14 cellular contexts compared by ENCODE assay signal in the genomic region with DNA sequence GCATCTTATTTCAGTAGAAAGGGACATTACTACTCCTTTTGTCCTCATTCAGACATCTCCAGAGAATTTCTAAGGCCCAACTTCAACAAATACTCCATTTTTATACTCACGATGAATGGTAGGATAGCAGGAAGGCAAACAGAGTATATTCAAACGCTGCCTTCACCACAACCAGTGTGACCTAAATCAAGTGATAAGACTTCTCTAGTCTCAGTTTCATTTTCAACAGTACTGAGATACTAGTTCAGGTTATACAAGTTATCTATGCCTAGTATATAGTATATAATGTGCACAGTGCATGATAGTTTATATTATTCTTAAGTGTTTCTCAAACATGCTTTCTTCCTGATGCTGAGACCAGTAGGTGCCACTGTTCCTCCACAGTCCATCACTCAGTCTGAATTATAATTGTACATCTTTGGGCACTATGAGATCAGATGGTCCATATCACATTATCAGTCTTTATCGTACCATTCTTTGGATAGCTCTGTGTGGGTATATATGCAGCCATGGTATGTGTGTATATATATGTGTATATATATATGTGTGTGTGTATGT.
DNase-seq lines count a peak whose midpoint lies in the region; ATAC-seq and TF ChIP-seq lines count a peak whose summit lies in the region.
"Had no signal": no experiment of that assay in that cellular context is flagged by ENCODE, and none has a peak within 500 bp of the region (broad histone marks: within the 10 kb centered on the region; RNA-seq: fewer than 3 reads in every experiment).

No MANE protein-coding gene starts in this region.

- peaks cover 4% of the 10 kb centered on the region for H3K36me3 Mint-ChIP-seq in neural crest cell (ENCODE audit: low read depth)
- H3K36me3 Mint-ChIP-seq in activated naive CD4-positive, alpha-beta T cell treated with anti-CD3 and anti-CD28 coated beads, Interleukin-2, amount 50 U/mL, for 72 hours: no peaks in the 10 kb centered on the region
- H3K36me3 Mint-ChIP-seq in activated T-helper 2 cell treated with anti-CD3 and anti-CD28 coated beads, Interferon-gamma antibody, Interleukin-2, Interleukin-4, amounts not matched to agents 10 μg/mL and 5 μg/mL and 100 μg/mL, durations not matched to agents 14 hours and 24 hours and 36 hours (ENCODE audit: low read depth): no peaks in the 10 kb centered on the region

- TF ChIP-seq EP300 in Ishikawa (IDR thresholded peaks at IDR 0.05; ENCODE audit: borderline replicate concordance): no peak

- H3K27ac ChIP-seq in brain microvascular endothelial cell: no peak overlapping the region
- H3K27ac ChIP-seq: right atrium auricular region, WERI-Rb-1 had no signal

- ATAC-seq in GM21515 (IDR thresholded peaks at IDR 0.05; ENCODE audit: unreplicated experiment): peak; percentile 49
- ATAC-seq in activated naive CD4-positive, alpha-beta T cell treated with anti-CD3 and anti-CD28 coated beads, Interleukin-2, amount 50 U/mL, for 72 hours: no peak
- no peak for ATAC-seq in HG03025 (IDR thresholded peaks at IDR 0.05; ENCODE audit: low FRiP score, unreplicated experiment)
- no peak for ATAC-seq in HG02870 (IDR thresholded peaks at IDR 0.05; ENCODE audit: unreplicated experiment)

- TF ChIP-seq RAD21 in Ishikawa (IDR thresholded peaks at IDR 0.05; ENCODE audit: low read depth): peak; percentile 53

- peaks cover 51% of the 10 kb centered on the region for H3K4me1 Mint-ChIP-seq in neural crest cell
- H3K4me1 Mint-ChIP-seq in activated T-helper 2 cell treated with anti-CD3 and anti-CD28 coated beads, Interferon-gamma antibody, Interleukin-2, Interleukin-4, amounts not matched to agents 10 μg/mL and 5 μg/mL and 100 μg/mL, durations not matched to agents 14 hours and 24 hours and 36 hours (ENCODE audit: low read depth): peaks cover 5% of the 10 kb centered on the region

- H3K9me3 Mint-ChIP-seq in neural crest cell: no peaks in the 10 kb centered on the region
- H3K9me3 Mint-ChIP-seq in activated naive CD4-positive, alpha-beta T cell treated with anti-CD3 and anti-CD28 coated beads, Interleukin-2, amount 50 U/mL, for 72 hours: no peaks in the 10 kb centered on the region
- H3K9me3 Mint-ChIP-seq in activated T-helper 2 cell treated with anti-CD3 and anti-CD28 coated beads, Interferon-gamma antibody, Interleukin-2, Interleukin-4, amounts not matched to agents 10 μg/mL and 5 μg/mL and 100 μg/mL, durations not matched to agents 14 hours and 24 hours and 36 hours: no peaks in the 10 kb centered on the region

- intact Hi-C loops in activated T-helper 2 cell treated with anti-CD3 and anti-CD28 coated beads, Interferon-gamma antibody, Interleukin-2, Interleukin-4, amounts not matched to agents 10 μg/mL and 5 μg/mL and 100 μg/mL, durations not matched to agents 14 hours and 24 hours and 36 hours (cut with micrococcal nuclease): no loop called here

- H3K36me3 ChIP-seq in brain microvascular endothelial cell (replicated peaks): no peaks in the 10 kb centered on the region
- H3K36me3 ChIP-seq: right atrium auricular region, WERI-Rb-1 had no signal

- H3K27ac Mint-ChIP-seq in neural crest cell (ENCODE audit: unreplicated experiment): peak overlapping the region; percentile 2
- no peak overlapping the region for H3K27ac Mint-ChIP-seq in activated naive CD4-positive, alpha-beta T cell treated with anti-CD3 and anti-CD28 coated beads, Interleukin-2, amount 50 U/mL, for 72 hours
- no peak overlapping the region for H3K27ac Mint-ChIP-seq in activated T-helper 2 cell treated with anti-CD3 and anti-CD28 coated beads, Interferon-gamma antibody, Interleukin-2, Interleukin-4, amounts not matched to agents 10 μg/mL and 5 μg/mL and 100 μg/mL, durations not matched to agents 14 hours and 24 hours and 36 hours

- H3K27me3 Mint-ChIP-seq in neural crest cell (ENCODE audit: low read depth): no peaks in the 10 kb centered on the region
- H3K27me3 Mint-ChIP-seq in activated T-helper 2 cell treated with anti-CD3 and anti-CD28 coated beads, Interferon-gamma antibody, Interleukin-2, Interleukin-4, amounts not matched to agents 10 μg/mL and 5 μg/mL and 100 μg/mL, durations not matched to agents 14 hours and 24 hours and 36 hours (ENCODE audit: low read depth): peaks cover 2% of the 10 kb centered on the region

- in situ Hi-C loops in brain microvascular endothelial cell (cut with HindIII; ENCODE audit: low pct_ligation_motif_present, low sequenced_read_pairs): no loop called here

- peak; percentile 46 for TF ChIP-seq CTCF in brain microvascular endothelial cell (IDR thresholded peaks at IDR 0.05; ENCODE audit: low read depth, low read length, missing control alignments)
- TF ChIP-seq CTCF in neural crest cell (conservative IDR thresholded peaks at IDR 0.05): peak; percentile 30

- H3K4me3 Mint-ChIP-seq in neural crest cell: no peak overlapping the region
- no peak overlapping the region for H3K4me3 Mint-ChIP-seq in activated T-helper 2 cell treated with anti-CD3 and anti-CD28 coated beads, Interferon-gamma antibody, Interleukin-2, Interleukin-4, amounts not matched to agents 10 μg/mL and 5 μg/mL and 100 μg/mL, durations not matched to agents 14 hours and 24 hours and 36 hours (ENCODE audit: low read depth)

- H3K4me3 ChIP-seq in brain microvascular endothelial cell (ENCODE audit: low read depth, low read length): no peak overlapping the region
- H3K4me3 ChIP-seq: right atrium auricular region had no signal

- DNase-seq in brain microvascular endothelial cell (no peak), neural crest cell (ENCODE audit: low read depth, low spot score) (no peak)
- DNase-seq in activated naive CD4-positive, alpha-beta T cell treated with anti-CD3 and anti-CD28 coated beads, Interleukin-2, amount 50 U/mL, for 72 hours (ENCODE audit: low spot score in 2 of 2): no peak
- no peak for DNase-seq in activated T-helper 2 cell treated with anti-CD3 and anti-CD28 coated beads, Interferon-gamma antibody, Interleukin-2, Interleukin-4, amounts not matched to agents 10 μg/mL and 5 μg/mL and 100 μg/mL, durations not matched to agents 14 hours and 24 hours and 36 hours (ENCODE audit: low spot score)
- DNase-seq: cerebellar nuclear complex, GOT3, mesenchymal stem cell, NCI-H1694 treated with DMSO at 0.1 percent for 48 hours, WERI-Rb-1 had no signal

- no peaks in the 10 kb centered on the region for H3K27me3 ChIP-seq in brain microvascular endothelial cell (replicated peaks)
- H3K27me3 ChIP-seq: right atrium auricular region had no signal

TF ChIP-seq in Ishikawa, 13 proteins besides CTCF, POLR2A, EP300 and RAD21:
- TF ChIP-seq TAF1 (IDR thresholded peaks at IDR 0.05; ENCODE audit: low read depth): no peak
- TF ChIP-seq NFIC (IDR thresholded peaks at IDR 0.05): no peak
- TF ChIP-seq ZBTB7A (IDR thresholded peaks at IDR 0.05; ENCODE audit: low read depth): no peak
- TF ChIP-seq FOXM1 (IDR thresholded peaks at IDR 0.05; ENCODE audit: borderline replicate concordance, low read depth): no peak
- no peak for TF ChIP-seq CEBPB (IDR thresholded peaks at IDR 0.05)
- TF ChIP-seq, protein P1, sequence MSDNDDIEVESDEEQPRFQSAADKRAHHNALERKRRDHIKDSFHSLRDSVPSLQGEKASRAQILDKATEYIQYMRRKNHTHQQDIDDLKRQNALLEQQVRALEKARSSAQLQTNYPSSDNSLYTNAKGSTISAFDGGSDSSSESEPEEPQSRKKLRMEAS (IDR thresholded peaks at IDR 0.05): no peak
- no peak for TF ChIP-seq TEAD4 (IDR thresholded peaks at IDR 0.05)
- no peak for TF ChIP-seq CREB1 (IDR thresholded peaks at IDR 0.05; ENCODE audit: low read depth)
- TF ChIP-seq, protein P2, sequence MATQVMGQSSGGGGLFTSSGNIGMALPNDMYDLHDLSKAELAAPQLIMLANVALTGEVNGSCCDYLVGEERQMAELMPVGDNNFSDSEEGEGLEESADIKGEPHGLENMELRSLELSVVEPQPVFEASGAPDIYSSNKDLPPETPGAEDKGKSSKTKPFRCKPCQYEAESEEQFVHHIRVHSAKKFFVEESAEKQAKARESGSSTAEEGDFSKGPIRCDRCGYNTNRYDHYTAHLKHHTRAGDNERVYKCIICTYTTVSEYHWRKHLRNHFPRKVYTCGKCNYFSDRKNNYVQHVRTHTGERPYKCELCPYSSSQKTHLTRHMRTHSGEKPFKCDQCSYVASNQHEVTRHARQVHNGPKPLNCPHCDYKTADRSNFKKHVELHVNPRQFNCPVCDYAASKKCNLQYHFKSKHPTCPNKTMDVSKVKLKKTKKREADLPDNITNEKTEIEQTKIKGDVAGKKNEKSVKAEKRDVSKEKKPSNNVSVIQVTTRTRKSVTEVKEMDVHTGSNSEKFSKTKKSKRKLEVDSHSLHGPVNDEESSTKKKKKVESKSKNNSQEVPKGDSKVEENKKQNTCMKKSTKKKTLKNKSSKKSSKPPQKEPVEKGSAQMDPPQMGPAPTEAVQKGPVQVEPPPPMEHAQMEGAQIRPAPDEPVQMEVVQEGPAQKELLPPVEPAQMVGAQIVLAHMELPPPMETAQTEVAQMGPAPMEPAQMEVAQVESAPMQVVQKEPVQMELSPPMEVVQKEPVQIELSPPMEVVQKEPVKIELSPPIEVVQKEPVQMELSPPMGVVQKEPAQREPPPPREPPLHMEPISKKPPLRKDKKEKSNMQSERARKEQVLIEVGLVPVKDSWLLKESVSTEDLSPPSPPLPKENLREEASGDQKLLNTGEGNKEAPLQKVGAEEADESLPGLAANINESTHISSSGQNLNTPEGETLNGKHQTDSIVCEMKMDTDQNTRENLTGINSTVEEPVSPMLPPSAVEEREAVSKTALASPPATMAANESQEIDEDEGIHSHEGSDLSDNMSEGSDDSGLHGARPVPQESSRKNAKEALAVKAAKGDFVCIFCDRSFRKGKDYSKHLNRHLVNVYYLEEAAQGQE (IDR thresholded peaks at IDR 0.05; ENCODE audit: low read depth): no peak
- no peak for TF ChIP-seq EGR1 (IDR thresholded peaks at IDR 0.05)
- TF ChIP-seq, protein P3, sequence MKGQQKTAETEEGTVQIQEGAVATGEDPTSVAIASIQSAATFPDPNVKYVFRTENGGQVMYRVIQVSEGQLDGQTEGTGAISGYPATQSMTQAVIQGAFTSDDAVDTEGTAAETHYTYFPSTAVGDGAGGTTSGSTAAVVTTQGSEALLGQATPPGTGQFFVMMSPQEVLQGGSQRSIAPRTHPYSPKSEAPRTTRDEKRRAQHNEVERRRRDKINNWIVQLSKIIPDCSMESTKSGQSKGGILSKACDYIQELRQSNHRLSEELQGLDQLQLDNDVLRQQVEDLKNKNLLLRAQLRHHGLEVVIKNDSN (IDR thresholded peaks at IDR 0.05): no peak
- no peak for TF ChIP-seq TCF12 (IDR thresholded peaks at IDR 0.05; ENCODE audit: low read depth)
- no peak for TF ChIP-seq YY1 (IDR thresholded peaks at IDR 0.05; ENCODE audit: low read depth)
